ENCODE assay signal across 1 cellular context in the genomic region with DNA sequence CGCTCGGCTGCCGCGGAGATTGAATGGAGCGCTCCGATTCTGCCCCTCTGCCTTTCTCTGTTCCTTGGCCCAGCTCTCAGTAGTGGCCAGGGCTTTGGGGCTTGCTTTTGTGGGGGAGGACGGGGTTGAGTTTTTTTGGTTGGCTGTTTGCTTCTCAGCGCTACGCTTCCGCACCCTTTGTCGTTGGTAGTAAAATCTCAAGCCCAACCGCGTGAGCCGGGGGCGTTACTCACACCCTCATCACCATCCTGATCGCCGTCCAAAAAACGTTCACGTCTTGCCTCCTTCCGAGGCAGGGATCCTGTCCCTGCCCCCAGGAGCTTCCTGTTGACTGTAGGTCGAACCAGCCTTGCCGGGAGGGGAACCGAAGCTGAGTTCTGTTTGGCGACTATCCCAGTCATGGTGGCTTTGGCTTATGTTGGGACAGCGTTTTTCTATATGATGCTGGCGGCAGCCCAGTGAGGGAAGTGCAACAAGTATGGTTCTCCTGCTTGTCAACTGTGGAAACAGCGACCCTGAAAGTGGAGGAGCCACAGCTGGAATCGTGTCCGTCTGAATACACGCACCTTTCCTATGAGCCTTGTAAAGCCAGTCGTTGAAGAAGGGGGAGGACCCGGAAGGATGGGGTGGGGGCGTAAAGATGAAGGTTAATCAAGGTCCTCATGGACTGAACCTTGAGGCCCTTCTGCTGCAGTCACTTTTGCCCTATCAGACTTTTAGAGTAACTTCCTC.
TF ChIP-seq lines count a peak whose summit lies in the region.

No MANE protein-coding gene starts in this region.

TF ChIP-seq in HEK293, 187 proteins besides CTCF, POLR2A, EP300 and RAD21 (continued from another document):
- TF ChIP-seq, protein P1, sequence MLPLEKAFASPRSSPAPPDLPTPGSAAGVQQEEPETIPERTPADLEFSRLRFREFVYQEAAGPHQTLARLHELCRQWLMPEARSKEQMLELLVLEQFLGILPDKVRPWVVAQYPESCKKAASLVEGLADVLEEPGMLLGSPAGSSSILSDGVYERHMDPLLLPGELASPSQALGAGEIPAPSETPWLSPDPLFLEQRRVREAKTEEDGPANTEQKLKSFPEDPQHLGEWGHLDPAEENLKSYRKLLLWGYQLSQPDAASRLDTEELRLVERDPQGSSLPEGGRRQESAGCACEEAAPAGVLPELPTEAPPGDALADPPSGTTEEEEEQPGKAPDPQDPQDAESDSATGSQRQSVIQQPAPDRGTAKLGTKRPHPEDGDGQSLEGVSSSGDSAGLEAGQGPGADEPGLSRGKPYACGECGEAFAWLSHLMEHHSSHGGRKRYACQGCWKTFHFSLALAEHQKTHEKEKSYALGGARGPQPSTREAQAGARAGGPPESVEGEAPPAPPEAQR (tag by site-specific recombination; IDR thresholded peaks at IDR 0.05): no peak
- TF ChIP-seq SP2 (tag by site-specific recombination; IDR thresholded peaks at IDR 0.05) (peak; percentile 44), ZNF639 (tag by site-specific recombination; IDR thresholded peaks at IDR 0.05) (no peak), ZNF830 (tag by site-specific recombination; IDR thresholded peaks at IDR 0.05; ENCODE audit: low read depth) (no peak), ZNF175 (tag by site-specific recombination; IDR thresholded peaks at IDR 0.05) (no peak), REST (tag by site-specific recombination; IDR thresholded peaks at IDR 0.05) (no peak), ZNF16 (tag by site-specific recombination; IDR thresholded peaks at IDR 0.05; ENCODE audit: low read depth) (no peak), ZSCAN30 (tag by site-specific recombination; IDR thresholded peaks at IDR 0.05) (no peak; the same call in 1 of the 2 replicates), ZNF501 (tag by site-specific recombination; IDR thresholded peaks at IDR 0.05) (peak; percentile 36; the same call in 1 of the 2 replicates), GFI1B (tag by site-specific recombination; IDR thresholded peaks at IDR 0.05) (no peak), KLF8 (tag by site-specific recombination; IDR thresholded peaks at IDR 0.05) (no peak; the same call in 1 of the 2 replicates), ZFP37 (tag by site-specific recombination; IDR thresholded peaks at IDR 0.05) (peak; percentile 37; the same call in 1 of the 2 replicates), ZNF416 (tag by site-specific recombination; IDR thresholded peaks at IDR 0.05) (no peak), IKZF3 (tag by site-specific recombination; IDR thresholded peaks at IDR 0.05) (no peak), ZNF510 (tag by site-specific recombination; IDR thresholded peaks at IDR 0.05; ENCODE audit: insufficient replicate concordance) (no peak)
- TF ChIP-seq, protein P2, sequence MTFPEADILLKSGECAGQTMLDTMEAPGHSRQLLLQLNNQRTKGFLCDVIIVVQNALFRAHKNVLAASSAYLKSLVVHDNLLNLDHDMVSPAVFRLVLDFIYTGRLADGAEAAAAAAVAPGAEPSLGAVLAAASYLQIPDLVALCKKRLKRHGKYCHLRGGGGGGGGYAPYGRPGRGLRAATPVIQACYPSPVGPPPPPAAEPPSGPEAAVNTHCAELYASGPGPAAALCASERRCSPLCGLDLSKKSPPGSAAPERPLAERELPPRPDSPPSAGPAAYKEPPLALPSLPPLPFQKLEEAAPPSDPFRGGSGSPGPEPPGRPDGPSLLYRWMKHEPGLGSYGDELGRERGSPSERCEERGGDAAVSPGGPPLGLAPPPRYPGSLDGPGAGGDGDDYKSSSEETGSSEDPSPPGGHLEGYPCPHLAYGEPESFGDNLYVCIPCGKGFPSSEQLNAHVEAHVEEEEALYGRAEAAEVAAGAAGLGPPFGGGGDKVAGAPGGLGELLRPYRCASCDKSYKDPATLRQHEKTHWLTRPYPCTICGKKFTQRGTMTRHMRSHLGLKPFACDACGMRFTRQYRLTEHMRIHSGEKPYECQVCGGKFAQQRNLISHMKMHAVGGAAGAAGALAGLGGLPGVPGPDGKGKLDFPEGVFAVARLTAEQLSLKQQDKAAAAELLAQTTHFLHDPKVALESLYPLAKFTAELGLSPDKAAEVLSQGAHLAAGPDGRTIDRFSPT (tag by site-specific recombination; IDR thresholded peaks at IDR 0.05): no peak
- TF ChIP-seq, protein P3, sequence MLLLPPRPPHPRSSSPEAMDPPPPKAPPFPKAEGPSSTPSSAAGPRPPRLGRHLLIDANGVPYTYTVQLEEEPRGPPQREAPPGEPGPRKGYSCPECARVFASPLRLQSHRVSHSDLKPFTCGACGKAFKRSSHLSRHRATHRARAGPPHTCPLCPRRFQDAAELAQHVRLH (tag by site-specific recombination; IDR thresholded peaks at IDR 0.05): no peak
